ENCODE assay signal across 37 cellular contexts in the genomic region with DNA sequence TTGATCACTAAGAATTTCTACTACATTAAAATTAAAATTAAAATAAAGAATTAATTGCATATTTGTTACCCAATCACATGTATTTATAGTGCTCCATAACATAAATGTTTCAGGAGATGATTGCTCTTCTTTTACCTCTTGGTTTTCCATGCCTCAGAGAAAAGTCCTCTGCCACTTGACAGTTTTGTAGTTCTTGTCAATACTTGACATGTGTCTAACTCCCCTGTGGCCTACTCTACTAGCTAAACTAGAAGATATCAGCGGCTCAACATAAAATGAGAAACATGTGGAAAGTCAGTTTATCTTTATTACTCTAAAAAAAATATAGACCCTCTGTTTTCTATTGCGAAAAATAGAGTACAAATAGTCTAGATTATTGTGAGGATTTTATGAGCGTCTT.
"Had no signal": no experiment of that assay in that cellular context is flagged by ENCODE, and none has a peak within 500 bp of the region (broad histone marks: within the 10 kb centered on the region; RNA-seq: fewer than 3 reads in every experiment).

No MANE protein-coding gene starts in this region.

- H3K4me3 ChIP-seq: adrenal gland, ascending aorta, body of pancreas, breast epithelium, cardiac muscle cell had no signal

- H3K4me1 Mint-ChIP-seq: activated naive CD4-positive, alpha-beta T cell treated with anti-CD3 and anti-CD28 coated beads, Interleukin-2, amount 10 ng/mL, durations not matched to agents 7 days and 5 days; activated naive CD4-positive, alpha-beta T cell treated with anti-CD3 and anti-CD28 coated beads, Interleukin-2, amount 50 U/mL, for 24 hours; activated naive CD8-positive, alpha-beta T cell treated with anti-CD3 and anti-CD28 coated beads for 36 hours; activated naive CD8-positive, alpha-beta T cell treated with anti-CD3 and anti-CD28 coated beads, Interleukin-2, amount 10 ng/mL, durations not matched to agents 7 days and 5 days; activated naive CD8-positive, alpha-beta T cell treated with anti-CD3 and anti-CD28 coated beads, Interleukin-2, amount 50 U/mL, for 24 hours; activated T-helper 17 cell treated with anti-CD3 and anti-CD28 coated beads, Interleukin-2, amount 50 U/mL, for 72 hours; central memory CD8-positive, alpha-beta T cell had no signal

- H3K4me3 Mint-ChIP-seq: activated naive CD4-positive, alpha-beta T cell treated with anti-CD3 and anti-CD28 coated beads for 36 hours; activated naive CD4-positive, alpha-beta T cell treated with anti-CD3 and anti-CD28 coated beads, Interleukin-2, amount 10 ng/mL, durations not matched to agents 7 days and 5 days; activated naive CD4-positive, alpha-beta T cell treated with anti-CD3 and anti-CD28 coated beads, Interleukin-2, amount 50 U/mL, for 24 hours; activated naive CD8-positive, alpha-beta T cell; activated naive CD8-positive, alpha-beta T cell treated with anti-CD3 and anti-CD28 coated beads for 36 hours; activated naive CD8-positive, alpha-beta T cell treated with anti-CD3 and anti-CD28 coated beads, Interleukin-2, amount 10 ng/mL, durations not matched to agents 7 days and 5 days; activated naive CD8-positive, alpha-beta T cell treated with anti-CD3 and anti-CD28 coated beads, Interleukin-2, amount 50 U/mL, for 24 hours; activated T-cell treated with anti-CD3 and anti-CD28 coated beads, Interleukin-2, amount 50 U/mL, for 24 hours; activated T-cell treated with anti-CD3 and anti-CD28 coated beads, Interleukin-2, amount 50 U/mL, for 4 hours; activated T-cell treated with anti-CD3 and anti-CD28 coated beads, Interleukin-2, amount 50 U/mL, for 72 hours; activated T-helper 1 cell treated with anti-CD3 and anti-CD28 coated beads, Interleukin-12 subunit alpha, Interleukin-12 subunit beta, Interleukin-2, Interleukin-4 antibody, amounts not matched to agents 30 ng/mL and 10 ng/mL and 1 ng/mL, durations not matched to agents 14 hours and 24 hours and 36 hours; activated T-helper 17 cell treated with anti-CD3 and anti-CD28 coated beads, Interleukin-2, amount 50 U/mL, for 72 hours; brain; central memory CD8-positive, alpha-beta T cell had no signal

- H3K4me1 ChIP-seq: adrenal gland, ascending aorta, body of pancreas, breast epithelium had no signal

- H3K36me3 ChIP-seq: adrenal gland, ascending aorta, brain microvascular endothelial cell, breast epithelium, cardiac muscle cell had no signal

- DNase-seq: activated effector memory CD4-positive, alpha-beta T cell treated with anti-CD3 and anti-CD28 coated beads, Interleukin-2, amount 50 U/mL, for 16 hours; activated effector memory CD4-positive, alpha-beta T cell treated with Interleukin-2 at 50 U/mL for 16 hours; activated gamma-delta T cell; activated gamma-delta T cell treated with Interleukin-2 at 50 U/mL for 16 hours; activated naive CD4-positive, alpha-beta T cell; activated naive CD4-positive, alpha-beta T cell treated with anti-CD3 and anti-CD28 coated beads for 36 hours; activated naive CD4-positive, alpha-beta T cell treated with anti-CD3 and anti-CD28 coated beads, Interleukin-2, amount 10 ng/mL, durations not matched to agents 7 days and 5 days; activated naive CD4-positive, alpha-beta T cell treated with anti-CD3 and anti-CD28 coated beads, Interleukin-2, amount 50 U/mL, for 16 hours; activated naive CD4-positive, alpha-beta T cell treated with Interleukin-2 at 50 U/mL for 16 hours; activated naive CD8-positive, alpha-beta T cell treated with anti-CD3 and anti-CD28 coated beads for 36 hours; activated naive CD8-positive, alpha-beta T cell treated with anti-CD3 and anti-CD28 coated beads, Interleukin-2, amount 10 ng/mL, durations not matched to agents 7 days and 5 days; activated naive CD8-positive, alpha-beta T cell treated with anti-CD3 and anti-CD28 coated beads, Interleukin-2, amount 50 U/mL, for 24 hours; activated T-cell treated with anti-CD3 and anti-CD28 coated beads, Interleukin-2, amount 50 U/mL, for 24 hours; activated T-cell treated with anti-CD3 and anti-CD28 coated beads, Interleukin-2, amount 50 U/mL, for 4 hours; activated T-cell treated with anti-CD3 and anti-CD28 coated beads, Interleukin-2, amount 50 U/mL, for 48 hours; activated T-cell treated with anti-CD3 and anti-CD28 coated beads, Interleukin-2, amount 50 U/mL, for 72 hours; adrenal gland; amniotic stem cell; amygdala; anterior cingulate cortex; aorta; body of pancreas; brain microvascular endothelial cell; caudate nucleus; central memory CD4-positive, alpha-beta T cell; cerebellar nuclear complex had no signal

- H3K27ac Mint-ChIP-seq: activated naive CD4-positive, alpha-beta T cell treated with anti-CD3 and anti-CD28 coated beads for 36 hours; activated naive CD4-positive, alpha-beta T cell treated with anti-CD3 and anti-CD28 coated beads, Interleukin-2, amount 10 ng/mL, durations not matched to agents 7 days and 5 days; activated naive CD4-positive, alpha-beta T cell treated with anti-CD3 and anti-CD28 coated beads, Interleukin-2, amount 50 U/mL, for 24 hours; activated naive CD4-positive, alpha-beta T cell treated with anti-CD3 and anti-CD28 coated beads, Interleukin-2, amount 50 U/mL, for 72 hours; activated naive CD8-positive, alpha-beta T cell; activated naive CD8-positive, alpha-beta T cell treated with anti-CD3 and anti-CD28 coated beads for 36 hours; activated naive CD8-positive, alpha-beta T cell treated with anti-CD3 and anti-CD28 coated beads, Interleukin-2, amount 10 ng/mL, durations not matched to agents 7 days and 5 days; activated naive CD8-positive, alpha-beta T cell treated with anti-CD3 and anti-CD28 coated beads, Interleukin-2, amount 50 U/mL, for 24 hours; activated T-cell treated with anti-CD3 and anti-CD28 coated beads, Interleukin-2, amount 50 U/mL, for 24 hours; activated T-cell treated with anti-CD3 and anti-CD28 coated beads, Interleukin-2, amount 50 U/mL, for 72 hours; activated T-helper 1 cell treated with anti-CD3 and anti-CD28 coated beads, Interleukin-12 subunit alpha, Interleukin-12 subunit beta, Interleukin-2, Interleukin-4 antibody, amounts not matched to agents 30 ng/mL and 10 ng/mL and 1 ng/mL, durations not matched to agents 14 hours and 24 hours and 36 hours; activated T-helper 17 cell treated with anti-CD3 and anti-CD28 coated beads, Interleukin-2, amount 50 U/mL, for 72 hours; activated T-helper 2 cell treated with anti-CD3 and anti-CD28 coated beads, Interferon-gamma antibody, Interleukin-2, Interleukin-4, amounts not matched to agents 10 μg/mL and 5 μg/mL and 100 μg/mL, durations not matched to agents 14 hours and 24 hours and 36 hours; brain had no signal

- H3K27ac ChIP-seq: adrenal gland, ascending aorta, body of pancreas, brain microvascular endothelial cell, breast epithelium, cardiac muscle cell had no signal

- H3K36me3 Mint-ChIP-seq: activated naive CD4-positive, alpha-beta T cell treated with anti-CD3 and anti-CD28 coated beads, Interleukin-2, amount 10 ng/mL, durations not matched to agents 7 days and 5 days; activated naive CD4-positive, alpha-beta T cell treated with anti-CD3 and anti-CD28 coated beads, Interleukin-2, amount 50 U/mL, for 24 hours; activated naive CD4-positive, alpha-beta T cell treated with anti-CD3 and anti-CD28 coated beads, Interleukin-2, amount 50 U/mL, for 72 hours; activated naive CD8-positive, alpha-beta T cell; activated naive CD8-positive, alpha-beta T cell treated with anti-CD3 and anti-CD28 coated beads for 36 hours; activated naive CD8-positive, alpha-beta T cell treated with anti-CD3 and anti-CD28 coated beads, Interleukin-2, amount 10 ng/mL, durations not matched to agents 7 days and 5 days; brain had no signal

- H3K27me3 ChIP-seq: adrenal gland, ascending aorta, body of pancreas, brain microvascular endothelial cell, breast epithelium, cardiac muscle cell had no signal

- ATAC-seq: activated naive CD4-positive, alpha-beta T cell treated with anti-CD3 and anti-CD28 coated beads, Interleukin-2, amount 50 U/mL, for 72 hours; activated naive CD8-positive, alpha-beta T cell treated with anti-CD3 and anti-CD28 coated beads, Interleukin-2, amount 50 U/mL, for 24 hours; activated T-cell treated with anti-CD3 and anti-CD28 coated beads, Interleukin-2, amount 50 U/mL, for 4 hours; activated T-cell treated with anti-CD3 and anti-CD28 coated beads, Interleukin-2, amount 50 U/mL, for 72 hours; activated T-helper 17 cell treated with anti-CD3 and anti-CD28 coated beads, Interleukin-2, amount 50 U/mL, for 72 hours; body of pancreas had no signal

- H3K27me3 Mint-ChIP-seq: activated naive CD4-positive, alpha-beta T cell treated with anti-CD3 and anti-CD28 coated beads, Interleukin-2, amount 10 ng/mL, durations not matched to agents 7 days and 5 days; activated naive CD4-positive, alpha-beta T cell treated with anti-CD3 and anti-CD28 coated beads, Interleukin-2, amount 50 U/mL, for 24 hours; activated naive CD8-positive, alpha-beta T cell; activated naive CD8-positive, alpha-beta T cell treated with anti-CD3 and anti-CD28 coated beads for 36 hours; activated naive CD8-positive, alpha-beta T cell treated with anti-CD3 and anti-CD28 coated beads, Interleukin-2, amount 10 ng/mL, durations not matched to agents 7 days and 5 days; activated naive CD8-positive, alpha-beta T cell treated with anti-CD3 and anti-CD28 coated beads, Interleukin-2, amount 50 U/mL, for 24 hours; activated T-cell treated with anti-CD3 and anti-CD28 coated beads, Interleukin-2, amount 50 U/mL, for 24 hours; activated T-helper 17 cell treated with anti-CD3 and anti-CD28 coated beads, Interleukin-2, amount 50 U/mL, for 72 hours; brain; central memory CD8-positive, alpha-beta T cell had no signal

- H3K9me3 Mint-ChIP-seq: activated naive CD4-positive, alpha-beta T cell treated with anti-CD3 and anti-CD28 coated beads for 36 hours; activated naive CD4-positive, alpha-beta T cell treated with anti-CD3 and anti-CD28 coated beads, Interleukin-2, amount 10 ng/mL, durations not matched to agents 7 days and 5 days; activated naive CD8-positive, alpha-beta T cell treated with anti-CD3 and anti-CD28 coated beads, Interleukin-2, amount 10 ng/mL, durations not matched to agents 7 days and 5 days; activated T-helper 1 cell treated with anti-CD3 and anti-CD28 coated beads, Interleukin-12 subunit alpha, Interleukin-12 subunit beta, Interleukin-2, Interleukin-4 antibody, amounts not matched to agents 30 ng/mL and 10 ng/mL and 1 ng/mL, durations not matched to agents 14 hours and 24 hours and 36 hours; activated T-helper 2 cell treated with anti-CD3 and anti-CD28 coated beads, Interferon-gamma antibody, Interleukin-2, Interleukin-4, amounts not matched to agents 10 μg/mL and 5 μg/mL and 100 μg/mL, durations not matched to agents 14 hours and 24 hours and 36 hours; brain had no signal

- H3K9me3 ChIP-seq: ascending aorta, body of pancreas, breast epithelium had no signal
